Comparison of ENCODE assay signal across 8 cellular contexts in the genomic region with DNA sequence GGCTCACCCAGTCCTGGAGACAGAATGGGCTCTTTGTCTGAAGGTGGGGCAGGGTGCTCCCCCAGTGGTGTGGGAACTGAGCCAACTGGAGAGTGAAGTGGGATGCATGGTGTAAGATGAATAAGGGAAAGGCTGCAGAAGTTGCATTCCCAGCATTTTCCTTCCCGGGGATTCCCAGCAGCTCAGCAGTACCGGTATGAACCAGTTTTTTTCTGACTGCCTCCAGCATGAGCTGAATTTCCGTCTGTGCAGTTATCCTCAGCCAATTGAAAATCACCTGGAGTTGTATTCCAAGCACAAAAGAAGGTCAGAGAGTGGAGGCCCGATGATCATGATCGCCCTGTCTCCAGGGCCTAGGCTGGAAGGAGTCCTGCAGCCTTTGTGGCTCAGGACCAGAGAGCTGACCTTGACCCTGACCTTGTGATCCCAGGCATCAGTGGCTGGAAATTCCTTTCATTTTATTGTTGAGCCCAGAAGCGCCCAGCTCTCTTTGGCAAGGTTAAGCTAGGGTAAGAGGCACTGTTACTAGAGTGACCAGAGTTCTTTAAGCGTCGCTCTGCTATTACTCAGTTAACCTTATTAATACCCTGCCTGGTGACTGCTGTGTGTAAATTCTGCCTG. TPM values are rescaled to one million over a fixed set of nuclear protein-coding genes. Genes with fewer than 3 reads are reported as not detected.
DNase-seq lines count a peak whose midpoint lies in the region; ATAC-seq and TF ChIP-seq lines count a peak whose summit lies in the region.

No MANE protein-coding gene starts in this region.

- H4K8ac ChIP-seq in mesendoderm (ENCODE audit: low read depth, low read length) = no peak overlapping the region

- H3K27me3 ChIP-seq in Panc1 (ENCODE audit: control insufficient read depth, insufficient read depth, low read length) (no peaks in the 10 kb centered on the region), dorsolateral prefrontal cortex (no peaks in the 10 kb centered on the region), mesendoderm (ENCODE audit: insufficient read depth, low read length, poor library complexity) (no peaks in the 10 kb centered on the region)

- no peak overlapping the region for H3K23ac ChIP-seq in mesendoderm (ENCODE audit: low read length)

- H3K18ac ChIP-seq in mesendoderm (ENCODE audit: low read length) = peak overlapping the region; percentile 20

- no peaks in the 10 kb centered on the region for H3K9me3 ChIP-seq in Panc1 (ENCODE audit: control insufficient read depth, insufficient read depth, low read depth, low read length)

- intact Hi-C loops in Panc1 (cut with micrococcal nuclease; ENCODE audit: unreplicated experiment) (no loop called here), dorsolateral prefrontal cortex (cut with DNase I) (no loop called here)

- no peak overlapping the region for H2BK120ac ChIP-seq in mesendoderm (ENCODE audit: low read depth, low read length)

- no CpG with 5 or more reads among the region's 8 CpGs for WGBS in mesendoderm (ENCODE audit: extremely low coverage, insufficient coverage, low lambda C conversion rate)

- H3K4me1 ChIP-seq in Panc1 (ENCODE audit: control insufficient read depth, insufficient read depth, low read length) (peaks cover 36% of the 10 kb centered on the region), mesendoderm (ENCODE audit: control insufficient read depth, low read depth, low read length) (peaks cover 4% of the 10 kb centered on the region)

- no peak overlapping the region for H3K4ac ChIP-seq in mesendoderm (ENCODE audit: low read depth, low read length)

- in situ Hi-C loops in Panc1 (cut with HindIII; ENCODE audit: low pct_unique_long_range_greater_than_20kb, low sequenced_read_pairs) = no loop called here

- H3K36me3 ChIP-seq in Panc1 (ENCODE audit: control insufficient read depth, insufficient read depth, low read length) = no peaks in the 10 kb centered on the region
- H3K36me3 ChIP-seq in mesendoderm (ENCODE audit: control insufficient read depth, insufficient read depth, low read length) = no peaks in the 10 kb centered on the region

- no peaks in the 10 kb centered on the region for H3K79me2 ChIP-seq in mesendoderm (ENCODE audit: control insufficient read depth, insufficient read depth, low read length)

- H4K5ac ChIP-seq in mesendoderm (ENCODE audit: low read length) = no peak overlapping the region

- no peak overlapping the region for H2BK5ac ChIP-seq in mesendoderm (ENCODE audit: low read length)

- POLR2A ChIA-PET in Panc1 (lab: Charles Lee) = interaction anchor here (0.6 kb wide), 1 partner anchor 245 kb away, joined by 5 read pairs; a partner anchor contains a TSS

- peak overlapping the region in 1 of 2 experiments; percentile 19; a peak in 1 of 4 replicates for H3K4me3 ChIP-seq in Panc1 (ENCODE audit: low read depth in 2 of 2, low read length in 2 of 2)
- H3K4me3 ChIP-seq in dorsolateral prefrontal cortex = peak overlapping the region in 1 of 59 donors; percentile 9
- no peak overlapping the region for H3K4me3 ChIP-seq in mesendoderm (ENCODE audit: low read length)

- H3K4me1 Mint-ChIP-seq in T-helper 1 cell treated with Interleukin-12 subunit alpha and Interleukin-12 subunit beta and Interleukin-4 antibody, amounts not matched to agents 30 μg/mL and 1 μg/mL, for 36 hours (ENCODE audit: low read depth) = peaks cover 60% of the 10 kb centered on the region
- peaks cover 32% of the 10 kb centered on the region for H3K4me1 Mint-ChIP-seq in type B pancreatic cell (ENCODE audit: unreplicated experiment)

- no peak overlapping the region for H2AK5ac ChIP-seq in mesendoderm (ENCODE audit: low read length)

- no TSS peak for BruUV-seq in Panc1 (replicated peaks; lab: Mats Ljungman, UMichigan)

- H3K36me3 Mint-ChIP-seq in T-helper 1 cell treated with Interleukin-12 subunit alpha and Interleukin-12 subunit beta and Interleukin-4 antibody, amounts not matched to agents 30 μg/mL and 1 μg/mL, for 36 hours (ENCODE audit: low read depth) = peaks cover 45% of the 10 kb centered on the region
- peaks cover 11% of the 10 kb centered on the region for H3K36me3 Mint-ChIP-seq in type B pancreatic cell

- TF ChIP-seq CTCF in Panc1 (IDR thresholded peaks at IDR 0.05) (no peak), dorsolateral prefrontal cortex (IDR thresholded peaks at IDR 0.05 in 54 of 56, conservative IDR thresholded peaks at IDR 0.05 in 2 of 56; ENCODE audit: low read depth in 1 of 56, partially characterized antibody in 56 of 56) (no peak), type B pancreatic cell (conservative IDR thresholded peaks at IDR 0.05) (no peak)

- H3K9ac ChIP-seq in mesendoderm (ENCODE audit: low read length) = no peak overlapping the region

- DNase-seq in T-helper 1 cell = no peak
- DNase-seq in Panc1 (ENCODE audit: low read depth, low spot score) = no peak
- peak in 1 of 10 donors; percentile 28 for DNase-seq in dorsolateral prefrontal cortex
- peak; percentile 74 for DNase-seq in mesendoderm
- no peak for DNase-seq in type B pancreatic cell (ENCODE audit: extremely low spot score, unreplicated experiment)
- DNase-seq in stimulated activated CD4-positive, alpha-beta T cell treated with anti-CD3 and anti-CD28 coated beads, Interleukin-1b, Interleukin-23, amount 100 ng/mL, for 48 hours = no peak
- DNase-seq in activated CD4-positive, CD25-positive, alpha-beta regulatory T cell treated with anti-CD3 and anti-CD28 coated beads, Interleukin-2, amount 50 U/mL, for 72 hours = no peak

- H3K27ac Mint-ChIP-seq in T-helper 1 cell treated with Interleukin-12 subunit alpha and Interleukin-12 subunit beta and Interleukin-4 antibody, amounts not matched to agents 30 μg/mL and 1 μg/mL, for 36 hours = peak overlapping the region; percentile 99
- peak overlapping the region; percentile 98 for H3K27ac Mint-ChIP-seq in type B pancreatic cell

- H3K4me2 ChIP-seq in mesendoderm (ENCODE audit: low read length) = no peak overlapping the region

- H3K79me1 ChIP-seq in mesendoderm (ENCODE audit: low read length) = peaks cover 5% of the 10 kb centered on the region

- no peak overlapping the region for H3K56ac ChIP-seq in mesendoderm (ENCODE audit: low read length)

- peak overlapping the region; percentile 83 for H3K4me3 Mint-ChIP-seq in T-helper 1 cell treated with Interleukin-12 subunit alpha and Interleukin-12 subunit beta and Interleukin-4 antibody, amounts not matched to agents 30 μg/mL and 1 μg/mL, for 36 hours
- H3K4me3 Mint-ChIP-seq in type B pancreatic cell = peak overlapping the region; percentile 76

- H3K27me3 Mint-ChIP-seq in T-helper 1 cell treated with Interleukin-12 subunit alpha and Interleukin-12 subunit beta and Interleukin-4 antibody, amounts not matched to agents 30 μg/mL and 1 μg/mL, for 36 hours (ENCODE audit: low read depth) = no peaks in the 10 kb centered on the region
- no peaks in the 10 kb centered on the region for H3K27me3 Mint-ChIP-seq in type B pancreatic cell

- ATAC-seq in Panc1 = peak; percentile 81

- H3K27ac ChIP-seq in Panc1 (ENCODE audit: low read length) = peak overlapping the region; percentile 92
- peak overlapping the region in 57 of 59 donors; percentile 11 to 89 (median 75) for H3K27ac ChIP-seq in dorsolateral prefrontal cortex
- H3K27ac ChIP-seq in mesendoderm (ENCODE audit: low read depth, low read length) = peak overlapping the region; percentile 35

- H3K9me3 Mint-ChIP-seq in T-helper 1 cell treated with Interleukin-12 subunit alpha and Interleukin-12 subunit beta and Interleukin-4 antibody, amounts not matched to agents 30 μg/mL and 1 μg/mL, for 36 hours = no peaks in the 10 kb centered on the region
- no peaks in the 10 kb centered on the region for H3K9me3 Mint-ChIP-seq in type B pancreatic cell

- no peak overlapping the region for H2BK15ac ChIP-seq in mesendoderm (replicated peaks; ENCODE audit: low read depth)

- CTCF ChIA-PET in Panc1 (lab: Charles Lee) = no interaction called here

RNA-seq across cellular contexts. Expression of a gene that starts 33.4 kb away (rescaled TPM):
- 166 TPM for total RNA-seq in Panc1 (2021; ENCODE audit: unreplicated experiment)
- polyA plus RNA-seq in Panc1 (2012; ENCODE audit: insufficient read length) = 167 TPM
- total RNA-seq in dorsolateral prefrontal cortex = 100 to 1,000 TPM in 116 of 120 experiments, 10 to 100 TPM in 4; 86.3 to 153 (median 120) TPM
- polyA plus RNA-seq in mesendoderm (2013, experiment 1 of 2) = 40.8 TPM
- 40.9 TPM for polyA plus RNA-seq in mesendoderm (2013, experiment 2 of 2)
- 92.8 and 122 TPM in 2 replicates for total RNA-seq in type B pancreatic cell (ENCODE audit: low replicate concordance)

RNA-seq across cellular contexts. Expression of a gene that starts 57.8 kb away (rescaled TPM):
- total RNA-seq in Panc1 (2021; ENCODE audit: unreplicated experiment) (123 TPM), dorsolateral prefrontal cortex (10 to 100 TPM; 53.4 to 91.7 (median 69.9) TPM), type B pancreatic cell (ENCODE audit: low replicate concordance) (92.8 and 97.1 TPM in 2 replicates)
- polyA plus RNA-seq in Panc1 (2012; ENCODE audit: insufficient read length) = 186 TPM
- polyA plus RNA-seq in mesendoderm (2013, experiment 1 of 2) = 24.1 TPM
- polyA plus RNA-seq in mesendoderm (2013, experiment 2 of 2) = 24.4 TPM

Comparison
In these comparisons a context has a peak if more than half of its experiments do, and no peak if none do; other contexts are left out.
1. H3K27ac ChIP-seq: peak in every context shown above with its lines; median percentile 92 in Panc1; 75 in dorsolateral prefrontal cortex; 35 in mesendoderm.